13 cellular contexts compared by ENCODE assay signal in genomic region chr2:101388232-101388631, GRCh38. TPM values are rescaled to one million over a fixed set of nuclear protein-coding genes. Genes with fewer than 3 reads are reported as not detected.
DNase-seq lines count a peak whose midpoint lies in the region; ATAC-seq and TF ChIP-seq lines count a peak whose summit lies in the region.
"Had no signal": no experiment of that assay in that cellular context is flagged by ENCODE, and none has a peak within 500 bp of the region (broad histone marks: within the 10 kb centered on the region; RNA-seq: fewer than 3 reads in every experiment).

No MANE protein-coding gene starts in this region.

- H3K36me3 ChIP-seq in CD8-positive, alpha-beta memory T cell (ENCODE audit: insufficient read depth, low read length), result no peaks in the 10 kb centered on the region
- H3K36me3 ChIP-seq in brain microvascular endothelial cell (replicated peaks) (no peaks in the 10 kb centered on the region), thyroid gland (no peaks in the 10 kb centered on the region)
- H3K36me3 ChIP-seq: cardiac muscle cell, neutrophil had no signal

- H3K9me3 Mint-ChIP-seq in CD8-positive, alpha-beta memory T cell, result no peaks in the 10 kb centered on the region

- peak overlapping the region in 6 of 7 donors; percentile 13 to 76 (median 40) for H3K4me3 Mint-ChIP-seq in CD8-positive, alpha-beta memory T cell

- TF ChIP-seq POLR2A in thyroid gland (IDR thresholded peaks at IDR 0.05), result no peak

- peaks cover 13% of the 10 kb centered on the region for H3K4me1 ChIP-seq in CD8-positive, alpha-beta memory T cell (ENCODE audit: insufficient read depth, low read length)
- peaks cover 9 to 12% of the 10 kb centered on the region in 2 donors for H3K4me1 ChIP-seq in thyroid gland

- H3K36me3 Mint-ChIP-seq in CD8-positive, alpha-beta memory T cell, result no peaks in the 10 kb centered on the region

- intact Hi-C loops in thyroid gland (cut with DNase I), result no loop called here

- H3K27me3 Mint-ChIP-seq in CD8-positive, alpha-beta memory T cell, result peaks cover 47 to 74% of the 10 kb centered on the region in 2 donors

- H3K9me3 ChIP-seq in CD8-positive, alpha-beta memory T cell (ENCODE audit: low read length), result no peaks in the 10 kb centered on the region
- H3K9me3 ChIP-seq in thyroid gland, result no peaks in the 10 kb centered on the region
- H3K9me3 ChIP-seq: neutrophil had no signal

- 52 to 65% methylated on average over 4 of the region's 4 CpGs for WGBS in thyroid gland, 2 donors

- H3K4me3 ChIP-seq in CD8-positive, alpha-beta memory T cell (ENCODE audit: low read length), result no peak overlapping the region
- H3K4me3 ChIP-seq in brain microvascular endothelial cell (ENCODE audit: low read depth, low read length), result no peak overlapping the region
- no peak overlapping the region for H3K4me3 ChIP-seq in thyroid gland (replicated peaks in 1 of 3)

- no peak for TF ChIP-seq CTCF in brain microvascular endothelial cell (IDR thresholded peaks at IDR 0.05; ENCODE audit: low read depth, low read length, missing control alignments)
- TF ChIP-seq CTCF in thyroid gland (IDR thresholded peaks at IDR 0.05), result no peak

- POLR2A ChIA-PET in CD8-positive, alpha-beta memory T cell (lab: Charles Lee), result no interaction called here

- no peak overlapping the region for H3K27ac Mint-ChIP-seq in CD8-positive, alpha-beta memory T cell

- CTCF ChIA-PET in CD8-positive, alpha-beta memory T cell (lab: Charles Lee), result interaction anchor here (0.8 to 4.9 kb wide), 9 partner anchors 12 to 114 kb away, joined by 3 to 21 read pairs (median 4); no protein-coding TSS in a partner anchor

- H3K27ac ChIP-seq in CD8-positive, alpha-beta memory T cell (ENCODE audit: low read depth, low read length), result no peak overlapping the region
- H3K27ac ChIP-seq in brain microvascular endothelial cell (no peak overlapping the region), thyroid gland (no peak overlapping the region)
- H3K27ac ChIP-seq: cardiac muscle cell, neutrophil had no signal

- H3K4me1 Mint-ChIP-seq in CD8-positive, alpha-beta memory T cell, result peaks cover 5 to 12% (median 7%) of the 10 kb centered on the region in 3 donors

- in situ Hi-C loops in brain microvascular endothelial cell (cut with HindIII; ENCODE audit: low pct_ligation_motif_present, low sequenced_read_pairs), result no loop called here

- DNase-seq in CD8-positive, alpha-beta memory T cell, result no peak
- DNase-seq in LHCN-M2 (ENCODE audit: low read depth) (peak; percentile 76), brain microvascular endothelial cell (peak; percentile 43), mesenteric fat pad (ENCODE audit: low spot score) (peak; percentile 35), NCI-H774 (lab: John Stamatoyannopoulos, UW) (no peak), cerebellar nuclear complex (lab: John Stamatoyannopoulos, UW) (no peak), thyroid gland (no peak)
- DNase-seq: NCI-H2107, SHP77 had no signal

- no peak for ATAC-seq in HG03045 (IDR thresholded peaks at IDR 0.05; ENCODE audit: unreplicated experiment)

- H3K27me3 ChIP-seq in CD8-positive, alpha-beta memory T cell (ENCODE audit: insufficient read depth, low read length, poor library complexity, severe bottlenecking), result peaks cover 25% of the 10 kb centered on the region
- peaks cover 7% of the 10 kb centered on the region for H3K27me3 ChIP-seq in brain microvascular endothelial cell (replicated peaks)
- H3K27me3 ChIP-seq in thyroid gland, result peaks cover 9% of the 10 kb centered on the region

RNA-seq across cellular contexts. Expression of gene CREG2, which starts 0.9 kb away (rescaled TPM):
- total RNA-seq in CD8-positive, alpha-beta memory T cell, result not detected
- not detected for polyA plus RNA-seq in CD8-positive, alpha-beta memory T cell
- total RNA-seq in LHCN-M2 (2014; rRNA removed), result 1.8 and 2.4 TPM in 2 replicates
- 0.17 TPM for polyA plus RNA-seq in LHCN-M2 (2012)
- not detected for total RNA-seq in mesenteric fat pad
- not detected for total RNA-seq in thyroid gland
- total RNA-seq: G401 had no signal

Comparison
In these comparisons a context has a peak if more than half of its experiments do, and no peak if none do; other contexts are left out.
1. DNase-seq: peak in LHCN-M2 (single experiment), brain microvascular endothelial cell (single experiment) and mesenteric fat pad (single experiment); none in CD8-positive, alpha-beta memory T cell (0 of 5), NCI-H774 (single experiment), cerebellar nuclear complex (0 of 2) and thyroid gland (0 of 2).